1 cellular context compared by ENCODE assay signal in the genomic region with DNA sequence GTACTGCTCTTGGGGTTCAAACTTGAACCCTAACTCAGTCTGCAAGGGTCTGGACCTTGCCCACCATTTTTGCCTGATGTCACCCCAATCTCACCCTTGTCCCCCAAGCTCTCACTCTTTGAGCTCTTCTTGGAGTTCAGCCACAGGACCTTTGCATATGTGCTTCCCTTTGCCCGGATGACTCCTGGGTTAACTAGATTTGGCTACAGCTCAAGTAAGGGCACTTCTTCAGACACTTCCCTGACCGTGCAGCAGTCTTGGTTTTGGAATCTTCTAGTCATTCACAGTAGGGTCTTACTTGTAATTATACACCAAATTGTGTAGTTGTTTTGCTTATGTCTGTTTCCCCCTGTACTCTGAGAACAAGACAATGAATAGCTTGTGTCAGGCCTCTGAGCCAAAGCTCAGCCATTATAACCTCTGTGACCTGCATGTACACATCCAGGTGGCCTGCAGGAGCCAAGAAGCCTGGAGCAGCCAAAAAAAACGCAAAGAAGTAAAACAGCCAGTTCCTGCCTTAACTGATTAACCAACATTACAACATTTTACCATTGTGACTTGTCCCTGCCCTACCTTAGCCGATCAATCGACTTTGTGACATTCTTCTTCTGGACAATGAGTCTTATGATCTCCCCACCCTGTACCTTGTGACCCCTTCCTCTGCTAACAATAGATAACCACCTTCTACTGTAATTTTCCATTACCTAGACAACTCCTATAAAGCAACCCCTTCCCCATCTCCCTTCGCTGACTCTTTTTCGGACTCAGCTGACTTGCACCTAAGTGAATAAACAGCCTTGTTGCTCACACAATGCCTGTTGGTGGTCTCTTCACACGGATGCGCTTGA.
A peak's percentile ranks its signal among the peaks of the same experiment; 100 is the strongest.
TF ChIP-seq lines count a peak whose summit lies in the region.

No MANE protein-coding gene starts in this region.

TF ChIP-seq in HepG2, 621 proteins besides CTCF, POLR2A, EP300 and RAD21 (continued from another document and continues in another):
- TF ChIP-seq, protein P1, sequence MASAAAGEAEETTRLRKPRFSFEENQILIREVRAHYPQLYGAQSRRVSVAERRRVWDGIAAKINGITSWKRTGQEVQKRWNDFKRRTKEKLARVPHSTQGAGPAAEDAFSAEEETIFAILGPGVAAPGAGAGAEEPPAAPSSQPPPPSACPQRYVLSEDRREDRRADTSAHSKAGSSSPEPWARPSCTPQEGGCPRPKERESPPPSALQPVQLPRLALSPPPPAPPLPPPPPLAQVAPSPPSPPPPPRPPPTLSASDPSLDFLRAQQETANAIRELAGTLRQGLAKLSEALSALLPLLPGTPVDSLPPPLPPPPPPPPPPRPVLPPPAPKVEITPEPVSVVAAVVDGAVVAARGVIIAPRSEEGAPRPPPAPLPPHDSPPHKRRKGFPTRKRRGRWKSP (CRISPR knock-in tag; IDR thresholded peaks at IDR 0.05), result no peak
- no peak for TF ChIP-seq MZF1 (CRISPR knock-in tag; IDR thresholded peaks at IDR 0.05; ENCODE audit: borderline replicate concordance)
- peak; percentile 54; the same call in 1 of the 2 replicates for TF ChIP-seq FOXA3 (CRISPR knock-in tag; IDR thresholded peaks at IDR 0.05)
- peak; percentile 64; the same call in 1 of the 2 replicates for TF ChIP-seq HNF4A (CRISPR knock-in tag; IDR thresholded peaks at IDR 0.05)
- no peak for TF ChIP-seq ZNF615 (CRISPR knock-in tag; IDR thresholded peaks at IDR 0.05; ENCODE audit: borderline replicate concordance)
- no peak for TF ChIP-seq PHF5A (CRISPR knock-in tag; IDR thresholded peaks at IDR 0.05; ENCODE audit: low read depth, unreplicated experiment)
- TF ChIP-seq ZNF790 (CRISPR knock-in tag; IDR thresholded peaks at IDR 0.05; ENCODE audit: borderline replicate concordance), result no peak
- TF ChIP-seq ZNF567 (CRISPR knock-in tag; IDR thresholded peaks at IDR 0.05; ENCODE audit: borderline replicate concordance), result no peak
- TF ChIP-seq MXI1 (IDR thresholded peaks at IDR 0.05; ENCODE audit: borderline replicate concordance, low read depth, low read length), result no peak
- TF ChIP-seq TCF7L2 (IDR thresholded peaks at IDR 0.05; ENCODE audit: low read depth, low read length), result no peak
- no peak for TF ChIP-seq CBX5 (CRISPR knock-in tag; IDR thresholded peaks at IDR 0.05; ENCODE audit: borderline replicate concordance)
- no peak for TF ChIP-seq PAWR (CRISPR knock-in tag; IDR thresholded peaks at IDR 0.05; ENCODE audit: borderline replicate concordance)
- no peak for TF ChIP-seq HNRNPLL (IDR thresholded peaks at IDR 0.05; ENCODE audit: low read depth, low read length, poor library complexity, severe bottlenecking)
- TF ChIP-seq RFXAP (CRISPR knock-in tag; IDR thresholded peaks at IDR 0.05; ENCODE audit: borderline replicate concordance), result peak; percentile 83; the same call in 1 of the 2 replicates
- TF ChIP-seq ZNF577 (CRISPR knock-in tag; IDR thresholded peaks at IDR 0.05; ENCODE audit: borderline replicate concordance, low read depth), result no peak
- no peak for TF ChIP-seq JARID2 (CRISPR knock-in tag; IDR thresholded peaks at IDR 0.05; ENCODE audit: insufficient replicate concordance)
- no peak for TF ChIP-seq ZBTB38 (CRISPR knock-in tag; IDR thresholded peaks at IDR 0.05)
- no peak for TF ChIP-seq HCFC1 (IDR thresholded peaks at IDR 0.05; ENCODE audit: low read depth, low read length)
- TF ChIP-seq ZNF367 (CRISPR knock-in tag; IDR thresholded peaks at IDR 0.05; ENCODE audit: borderline replicate concordance), result no peak
- TF ChIP-seq MED13 (CRISPR knock-in tag; IDR thresholded peaks at IDR 0.05), result peak; percentile 90
- TF ChIP-seq ZNF773 (CRISPR knock-in tag; IDR thresholded peaks at IDR 0.05; ENCODE audit: borderline replicate concordance), result no peak
- TF ChIP-seq ZNF430 (CRISPR knock-in tag; IDR thresholded peaks at IDR 0.05), result no peak
- TF ChIP-seq, protein P2, sequence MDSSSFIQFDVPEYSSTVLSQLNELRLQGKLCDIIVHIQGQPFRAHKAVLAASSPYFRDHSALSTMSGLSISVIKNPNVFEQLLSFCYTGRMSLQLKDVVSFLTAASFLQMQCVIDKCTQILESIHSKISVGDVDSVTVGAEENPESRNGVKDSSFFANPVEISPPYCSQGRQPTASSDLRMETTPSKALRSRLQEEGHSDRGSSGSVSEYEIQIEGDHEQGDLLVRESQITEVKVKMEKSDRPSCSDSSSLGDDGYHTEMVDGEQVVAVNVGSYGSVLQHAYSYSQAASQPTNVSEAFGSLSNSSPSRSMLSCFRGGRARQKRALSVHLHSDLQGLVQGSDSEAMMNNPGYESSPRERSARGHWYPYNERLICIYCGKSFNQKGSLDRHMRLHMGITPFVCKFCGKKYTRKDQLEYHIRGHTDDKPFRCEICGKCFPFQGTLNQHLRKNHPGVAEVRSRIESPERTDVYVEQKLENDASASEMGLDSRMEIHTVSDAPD (CRISPR knock-in tag; IDR thresholded peaks at IDR 0.05), result no peak
- no peak for TF ChIP-seq IKZF4 (CRISPR knock-in tag; IDR thresholded peaks at IDR 0.05; ENCODE audit: borderline replicate concordance, low read depth, not compliant biosample characterization)
- TF ChIP-seq KDM4B (CRISPR knock-in tag; IDR thresholded peaks at IDR 0.05), result no peak
- TF ChIP-seq FOXC1 (CRISPR knock-in tag; IDR thresholded peaks at IDR 0.05; ENCODE audit: borderline replicate concordance), result no peak
- TF ChIP-seq, protein P3, sequence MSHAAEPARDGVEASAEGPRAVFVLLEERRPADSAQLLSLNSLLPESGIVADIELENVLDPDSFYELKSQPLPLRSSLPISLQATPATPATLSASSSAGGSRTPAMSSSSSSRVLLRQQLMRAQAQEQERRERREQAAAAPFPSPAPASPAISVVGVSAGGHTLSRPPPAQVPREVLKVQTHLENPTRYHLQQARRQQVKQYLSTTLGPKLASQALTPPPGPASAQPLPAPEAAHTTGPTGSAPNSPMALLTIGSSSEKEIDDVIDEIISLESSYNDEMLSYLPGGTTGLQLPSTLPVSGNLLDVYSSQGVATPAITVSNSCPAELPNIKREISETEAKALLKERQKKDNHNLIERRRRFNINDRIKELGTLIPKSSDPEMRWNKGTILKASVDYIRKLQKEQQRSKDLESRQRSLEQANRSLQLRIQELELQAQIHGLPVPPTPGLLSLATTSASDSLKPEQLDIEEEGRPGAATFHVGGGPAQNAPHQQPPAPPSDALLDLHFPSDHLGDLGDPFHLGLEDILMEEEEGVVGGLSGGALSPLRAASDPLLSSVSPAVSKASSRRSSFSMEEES (CRISPR knock-in tag; IDR thresholded peaks at IDR 0.05), result peak; percentile 89
- no peak for TF ChIP-seq ZNF329 (CRISPR knock-in tag; IDR thresholded peaks at IDR 0.05; ENCODE audit: low read depth)
- no peak for TF ChIP-seq ZFP36L2 (CRISPR knock-in tag; IDR thresholded peaks at IDR 0.05)
- TF ChIP-seq SMAD3 (CRISPR knock-in tag; IDR thresholded peaks at IDR 0.05), result no peak
- TF ChIP-seq DR1 (CRISPR knock-in tag; IDR thresholded peaks at IDR 0.05), result no peak
- TF ChIP-seq YY1 (IDR thresholded peaks at IDR 0.05; ENCODE audit: insufficient read depth, insufficient replicate concordance, low read depth, low read length), result peak; percentile 83
- TF ChIP-seq, protein P4, sequence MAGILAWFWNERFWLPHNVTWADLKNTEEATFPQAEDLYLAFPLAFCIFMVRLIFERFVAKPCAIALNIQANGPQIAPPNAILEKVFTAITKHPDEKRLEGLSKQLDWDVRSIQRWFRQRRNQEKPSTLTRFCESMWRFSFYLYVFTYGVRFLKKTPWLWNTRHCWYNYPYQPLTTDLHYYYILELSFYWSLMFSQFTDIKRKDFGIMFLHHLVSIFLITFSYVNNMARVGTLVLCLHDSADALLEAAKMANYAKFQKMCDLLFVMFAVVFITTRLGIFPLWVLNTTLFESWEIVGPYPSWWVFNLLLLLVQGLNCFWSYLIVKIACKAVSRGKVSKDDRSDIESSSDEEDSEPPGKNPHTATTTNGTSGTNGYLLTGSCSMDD (CRISPR knock-in tag; IDR thresholded peaks at IDR 0.05), result no peak
- TF ChIP-seq SMARCC2 (IDR thresholded peaks at IDR 0.05), result no peak
- no peak for TF ChIP-seq SP2 (CRISPR knock-in tag; IDR thresholded peaks at IDR 0.05)
- no peak for TF ChIP-seq ZNF749 (CRISPR knock-in tag; IDR thresholded peaks at IDR 0.05; ENCODE audit: borderline replicate concordance)
- TF ChIP-seq GATAD2A (CRISPR knock-in tag; IDR thresholded peaks at IDR 0.05), result peak; percentile 76
- no peak for TF ChIP-seq SKI (IDR thresholded peaks at IDR 0.05; ENCODE audit: partially characterized antibody)
- TF ChIP-seq, protein P5, sequence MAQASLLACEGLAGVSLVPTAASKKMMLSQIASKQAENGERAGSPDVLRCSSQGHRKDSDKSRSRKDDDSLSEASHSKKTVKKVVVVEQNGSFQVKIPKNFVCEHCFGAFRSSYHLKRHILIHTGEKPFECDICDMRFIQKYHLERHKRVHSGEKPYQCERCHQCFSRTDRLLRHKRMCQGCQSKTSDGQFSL (CRISPR knock-in tag; IDR thresholded peaks at IDR 0.05), result no peak
- no peak; the same call in 1 of the 2 replicates for TF ChIP-seq GLI4 (CRISPR knock-in tag; IDR thresholded peaks at IDR 0.05; ENCODE audit: borderline replicate concordance)
- no peak for TF ChIP-seq ZNF230 (CRISPR knock-in tag; IDR thresholded peaks at IDR 0.05)
- no peak for TF ChIP-seq MYNN (CRISPR knock-in tag; IDR thresholded peaks at IDR 0.05; ENCODE audit: low read depth)
- TF ChIP-seq NR2F1 (CRISPR knock-in tag; IDR thresholded peaks at IDR 0.05), result peak; percentile 60 to 78; a peak in 3 of 4 replicates
- TF ChIP-seq ZNF672 (CRISPR knock-in tag; IDR thresholded peaks at IDR 0.05), result no peak
- no peak for TF ChIP-seq STAT5B (CRISPR knock-in tag; IDR thresholded peaks at IDR 0.05)
- TF ChIP-seq, protein P6, sequence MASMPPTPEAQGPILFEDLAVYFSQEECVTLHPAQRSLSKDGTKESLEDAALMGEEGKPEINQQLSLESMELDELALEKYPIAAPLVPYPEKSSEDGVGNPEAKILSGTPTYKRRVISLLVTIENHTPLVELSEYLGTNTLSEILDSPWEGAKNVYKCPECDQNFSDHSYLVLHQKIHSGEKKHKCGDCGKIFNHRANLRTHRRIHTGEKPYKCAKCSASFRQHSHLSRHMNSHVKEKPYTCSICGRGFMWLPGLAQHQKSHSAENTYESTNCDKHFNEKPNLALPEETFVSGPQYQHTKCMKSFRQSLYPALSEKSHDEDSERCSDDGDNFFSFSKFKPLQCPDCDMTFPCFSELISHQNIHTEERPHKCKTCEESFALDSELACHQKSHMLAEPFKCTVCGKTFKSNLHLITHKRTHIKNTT (CRISPR knock-in tag; IDR thresholded peaks at IDR 0.05), result no peak
- TF ChIP-seq SOX6 (IDR thresholded peaks at IDR 0.05), result no peak
- peak; percentile 94 for TF ChIP-seq SOX6 (CRISPR knock-in tag; IDR thresholded peaks at IDR 0.05)
- 0 out of 2 replicates have a peak, but pooled peaks have one; percentile 17 for TF ChIP-seq MBD4 (IDR thresholded peaks at IDR 0.05; ENCODE audit: borderline replicate concordance, low read length)
- no peak for TF ChIP-seq ZNF501 (CRISPR knock-in tag; IDR thresholded peaks at IDR 0.05)
- TF ChIP-seq ISX (CRISPR knock-in tag; conservative IDR thresholded peaks at IDR 0.05), result no peak
- no peak for TF ChIP-seq NAIF1 (CRISPR knock-in tag; IDR thresholded peaks at IDR 0.05; ENCODE audit: borderline replicate concordance)
- TF ChIP-seq CCAR2 (optimal IDR thresholded peaks at IDR 0.05; ENCODE audit: low read depth, low read length), result no peak
- no peak for TF ChIP-seq JDP2 (CRISPR knock-in tag; IDR thresholded peaks at IDR 0.05; ENCODE audit: borderline replicate concordance)
- no peak for TF ChIP-seq AKAP8 (CRISPR knock-in tag; IDR thresholded peaks at IDR 0.05)
- no peak for TF ChIP-seq GABPB1 (CRISPR knock-in tag; IDR thresholded peaks at IDR 0.05)
- no peak for TF ChIP-seq ARNT2 (CRISPR knock-in tag; IDR thresholded peaks at IDR 0.05; ENCODE audit: low read depth)
- TF ChIP-seq SRSF9 (IDR thresholded peaks at IDR 0.05; ENCODE audit: borderline replicate concordance, insufficient read depth, low read depth, low read length, poor library complexity, severe bottlenecking), result no peak
- TF ChIP-seq GATAD1 (CRISPR knock-in tag; IDR thresholded peaks at IDR 0.05), result peak; percentile 46
- TF ChIP-seq KMT2B (CRISPR knock-in tag; IDR thresholded peaks at IDR 0.05), result no peak
- TF ChIP-seq NCOA5 (CRISPR knock-in tag; IDR thresholded peaks at IDR 0.05), result no peak
- TF ChIP-seq MEIS1 (CRISPR knock-in tag; IDR thresholded peaks at IDR 0.05; ENCODE audit: borderline replicate concordance), result peak; percentile 5; the same call in 1 of the 2 replicates
- TF ChIP-seq, protein P7, sequence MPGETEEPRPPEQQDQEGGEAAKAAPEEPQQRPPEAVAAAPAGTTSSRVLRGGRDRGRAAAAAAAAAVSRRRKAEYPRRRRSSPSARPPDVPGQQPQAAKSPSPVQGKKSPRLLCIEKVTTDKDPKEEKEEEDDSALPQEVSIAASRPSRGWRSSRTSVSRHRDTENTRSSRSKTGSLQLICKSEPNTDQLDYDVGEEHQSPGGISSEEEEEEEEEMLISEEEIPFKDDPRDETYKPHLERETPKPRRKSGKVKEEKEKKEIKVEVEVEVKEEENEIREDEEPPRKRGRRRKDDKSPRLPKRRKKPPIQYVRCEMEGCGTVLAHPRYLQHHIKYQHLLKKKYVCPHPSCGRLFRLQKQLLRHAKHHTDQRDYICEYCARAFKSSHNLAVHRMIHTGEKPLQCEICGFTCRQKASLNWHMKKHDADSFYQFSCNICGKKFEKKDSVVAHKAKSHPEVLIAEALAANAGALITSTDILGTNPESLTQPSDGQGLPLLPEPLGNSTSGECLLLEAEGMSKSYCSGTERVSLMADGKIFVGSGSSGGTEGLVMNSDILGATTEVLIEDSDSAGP (CRISPR knock-in tag; IDR thresholded peaks at IDR 0.05; ENCODE audit: borderline replicate concordance), result no peak
- TF ChIP-seq CEBPG (CRISPR knock-in tag; IDR thresholded peaks at IDR 0.05), result peak; percentile 67
- no peak for TF ChIP-seq ZNF317 (CRISPR knock-in tag; IDR thresholded peaks at IDR 0.05)
- TF ChIP-seq EZH2 (conservative IDR thresholded peaks at IDR 0.05; ENCODE audit: low read depth, low read length), result no peak
- TF ChIP-seq ATF1 (CRISPR knock-in tag; IDR thresholded peaks at IDR 0.05), result 0 out of 2 replicates have a peak, but pooled peaks have one; percentile 48
